ENCODE assay signal across 16 cellular contexts in genomic region chr6:136282906-136283305, GRCh38. TPM values are rescaled to one million over a fixed set of nuclear protein-coding genes. Genes with fewer than 3 reads are reported as not detected.
DNase-seq lines count a peak whose midpoint lies in the region; ATAC-seq and TF ChIP-seq lines count a peak whose summit lies in the region.
"Had no signal": no experiment of that assay in that cellular context is flagged by ENCODE, and none has a peak within 500 bp of the region (broad histone marks: within the 10 kb centered on the region; RNA-seq: fewer than 3 reads in every experiment).

No MANE protein-coding gene starts in this region.

- peak overlapping the region; percentile 0 for H3K4me3 ChIP-seq in naive thymus-derived CD4-positive, alpha-beta T cell (ENCODE audit: low read length)
- H3K4me3 ChIP-seq: body of pancreas had no signal

- H3K23ac ChIP-seq in H9 (ENCODE audit: insufficient read length, low read depth, low read length) = no peak overlapping the region

- intact Hi-C loops in naive thymus-derived CD4-positive, alpha-beta T cell (cut with micrococcal nuclease) = loop anchor here in 1 of 2 donors (5.0 kb wide), 1 partner anchor 34 kb away; no protein-coding TSS in a partner anchor

- peak overlapping the region in 2 of 3 experiments; percentile 37 to 57; a peak in 1 of 7 replicates for H3K27ac Mint-ChIP-seq in H9
- peak overlapping the region; percentile 78 for H3K27ac Mint-ChIP-seq in activated T-helper 17 cell treated with anti-CD3 and anti-CD28 coated beads, Interleukin-2, amount 50 U/mL, for 72 hours
- H3K27ac Mint-ChIP-seq in naive thymus-derived CD4-positive, alpha-beta T cell = peak overlapping the region in 7 of 9 donors; percentile 32 to 86 (median 54)

- H3K18ac ChIP-seq in H9 (ENCODE audit: insufficient read length, low read depth, low read length) = no peak overlapping the region

- no CpG with 5 or more reads among the region's 4 CpGs for WGBS in H9 (ENCODE audit: extremely low coverage, insufficient read length, low lambda C conversion rate)

- H4K5ac ChIP-seq in H9 (ENCODE audit: insufficient read length, low read depth, low read length) = no peak overlapping the region

- H3K9ac ChIP-seq in H9 (ENCODE audit: extremely low read depth, insufficient read length, low read length) = no peak overlapping the region

- no peak overlapping the region for H3T11ph ChIP-seq in H9 (ENCODE audit: low read length)

- H3K4ac ChIP-seq in H9 (ENCODE audit: low read depth, low read length) = no peak overlapping the region

- no peaks in the 10 kb centered on the region; the same call in 1 of the 2 replicates for H3K4me1 ChIP-seq in H9 (ENCODE audit: insufficient read depth, low read length)
- peaks cover 61 to 63% of the 10 kb centered on the region in 2 donors for H3K4me1 ChIP-seq in naive thymus-derived CD4-positive, alpha-beta T cell (ENCODE audit: control insufficient read depth in 2 of 2, insufficient read depth in 2 of 2, low read length in 2 of 2)

- H3K79me1 ChIP-seq in H9 (ENCODE audit: insufficient read depth, low read depth, low read length, poor library complexity, severe bottlenecking) = no peaks in the 10 kb centered on the region

- CTCF ChIA-PET in naive thymus-derived CD4-positive, alpha-beta T cell (lab: Charles Lee) = interaction anchor here (1.5 kb wide), 1 partner anchor 35 kb away, joined by 4 read pairs; no protein-coding TSS in a partner anchor

- H2AFZ ChIP-seq in H9 (ENCODE audit: low read length) = no peak overlapping the region

- no peaks in the 10 kb centered on the region; the same call in 1 of the 2 replicates for H3K27me3 Mint-ChIP-seq in H9 (ENCODE audit: low read depth)
- H3K27me3 Mint-ChIP-seq in activated T-helper 17 cell treated with anti-CD3 and anti-CD28 coated beads, Interleukin-2, amount 50 U/mL, for 72 hours = no peaks in the 10 kb centered on the region
- H3K27me3 Mint-ChIP-seq in naive thymus-derived CD4-positive, alpha-beta T cell = no peaks in the 10 kb centered on the region

- no peak for TF ChIP-seq CTCF in H9 (conservative IDR thresholded peaks at IDR 0.05)

- no peaks in the 10 kb centered on the region for H3K9me3 ChIP-seq in H9 (ENCODE audit: control insufficient read depth, low read depth, low read length)
- H3K9me3 ChIP-seq in naive thymus-derived CD4-positive, alpha-beta T cell (ENCODE audit: control insufficient read depth in 2 of 3, low read length in 3 of 3) = no peaks in the 10 kb centered on the region
- H3K9me3 ChIP-seq: body of pancreas had no signal

- H3K79me2 ChIP-seq in H9 (ENCODE audit: insufficient read depth, low read length) = peaks cover 64% of the 10 kb centered on the region

- no peak overlapping the region for H3K4me3 Mint-ChIP-seq in H9
- H3K4me3 Mint-ChIP-seq in activated T-helper 17 cell treated with anti-CD3 and anti-CD28 coated beads, Interleukin-2, amount 50 U/mL, for 72 hours = peak overlapping the region; percentile 99
- peak overlapping the region; percentile 58 to 100 (median 84) for H3K4me3 Mint-ChIP-seq in naive thymus-derived CD4-positive, alpha-beta T cell

- no peak overlapping the region for H3K14ac ChIP-seq in H9 (ENCODE audit: insufficient read depth, low read length)

- no peak overlapping the region for H3K27ac ChIP-seq in H9 (ENCODE audit: insufficient read length, low read depth, low read length)
- peak overlapping the region; percentile 47 for H3K27ac ChIP-seq in naive thymus-derived CD4-positive, alpha-beta T cell (ENCODE audit: low read depth, low read length)
- H3K27ac ChIP-seq: 22Rv1, body of pancreas, RWPE1 had no signal

- POLR2A ChIA-PET in naive thymus-derived CD4-positive, alpha-beta T cell (lab: Charles Lee) = interaction anchor here (0.7 to 1.5 kb wide), 4 partner anchors 9 to 31 kb away, joined by 3 to 4 read pairs (median 4); no protein-coding TSS in a partner anchor

- H2BK20ac ChIP-seq in H9 (ENCODE audit: low read depth, low read length, poor library complexity, severe bottlenecking) = no peak overlapping the region

- no peaks in the 10 kb centered on the region for H3K27me3 ChIP-seq in H9 (ENCODE audit: insufficient read depth, low read length)
- no peaks in the 10 kb centered on the region for H3K27me3 ChIP-seq in naive thymus-derived CD4-positive, alpha-beta T cell (ENCODE audit: control insufficient read depth in 2 of 2, insufficient read depth in 2 of 2, low read length in 2 of 2)
- H3K27me3 ChIP-seq: body of pancreas had no signal

- H4K91ac ChIP-seq in H9 (ENCODE audit: insufficient read length, low read depth, low read length) = no peak overlapping the region

- H2BK12ac ChIP-seq in H9 (ENCODE audit: insufficient read length, low read depth, low read length) = no peak overlapping the region

- H3K4me1 Mint-ChIP-seq in H9 = peaks cover 37 to 47% of the 10 kb centered on the region in 2 experiments
- H3K4me1 Mint-ChIP-seq in activated T-helper 17 cell treated with anti-CD3 and anti-CD28 coated beads, Interleukin-2, amount 50 U/mL, for 72 hours = peaks cover 38% of the 10 kb centered on the region
- H3K4me1 Mint-ChIP-seq in naive thymus-derived CD4-positive, alpha-beta T cell = peaks cover 55 to 97% (median 86%) of the 10 kb centered on the region in 7 donors

- H2BK15ac ChIP-seq in H9 (ENCODE audit: low read depth, low read length) = no peak overlapping the region

- no peak overlapping the region for H2BK5ac ChIP-seq in H9 (ENCODE audit: insufficient read length, low read length)

- no peak overlapping the region for H4K8ac ChIP-seq in H9 (replicated peaks; ENCODE audit: insufficient read length, low read depth, low read length)

- DNase-seq in DMS53 (lab: John Stamatoyannopoulos, UW) = peak; percentile 9
- DNase-seq in DMS53 treated with DMSO at 0.1 percent for 48 hours (lab: John Stamatoyannopoulos, UW; ENCODE audit: unreplicated experiment) = no peak
- DNase-seq in H9 = no peak
- DNase-seq in naive thymus-derived CD4-positive, alpha-beta T cell = no peak
- DNase-seq in RPMI8226 = no peak
- DNase-seq: body of pancreas; effector CD8-positive, alpha-beta T cell; NCI-H1092; NCI-H510A treated with DMSO at 0.1 percent for 48 hours had no signal

- no peaks in the 10 kb centered on the region for H4K20me1 ChIP-seq in H9 (ENCODE audit: control insufficient read depth, insufficient read depth, insufficient read length)

- peaks cover 0 to 27% (median 11%) of the 10 kb centered on the region in 3 experiments for H3K36me3 ChIP-seq in naive thymus-derived CD4-positive, alpha-beta T cell (ENCODE audit: control insufficient read depth in 2 of 3, insufficient read depth in 3 of 3, low read length in 3 of 3)

- H2AK5ac ChIP-seq in H9 (ENCODE audit: insufficient read length, low read length) = no peak overlapping the region

- no peak overlapping the region for H3K4me2 ChIP-seq in H9 (ENCODE audit: insufficient read depth, insufficient read length, low read length)

- H3K56ac ChIP-seq in H9 (ENCODE audit: insufficient read length, low read depth, low read length) = no peak overlapping the region

- peaks cover 15 to 53% (median 36%) of the 10 kb centered on the region in 3 experiments; a peak in 6 of 7 replicates for H3K36me3 Mint-ChIP-seq in H9 (ENCODE audit: insufficient read depth in 1 of 3, low read depth in 3 of 3)
- peaks cover 95% of the 10 kb centered on the region for H3K36me3 Mint-ChIP-seq in activated T-helper 17 cell treated with anti-CD3 and anti-CD28 coated beads, Interleukin-2, amount 50 U/mL, for 72 hours (ENCODE audit: low read depth)
- H3K36me3 Mint-ChIP-seq in naive thymus-derived CD4-positive, alpha-beta T cell = peaks cover 0 to 44% (median 23%) of the 10 kb centered on the region in 5 donors

- peaks cover 2 to 3% of the 10 kb centered on the region in 2 experiments; a peak in 1 of 5 replicates for H3K9me3 Mint-ChIP-seq in H9
- no peaks in the 10 kb centered on the region for H3K9me3 Mint-ChIP-seq in activated T-helper 17 cell treated with anti-CD3 and anti-CD28 coated beads, Interleukin-2, amount 50 U/mL, for 72 hours
- H3K9me3 Mint-ChIP-seq in naive thymus-derived CD4-positive, alpha-beta T cell = peaks cover 0 to 2% (median 0%) of the 10 kb centered on the region in 11 donors
- H3K9me3 Mint-ChIP-seq: nephron had no signal

- ATAC-seq in activated T-helper 17 cell treated with anti-CD3 and anti-CD28 coated beads, Interleukin-2, amount 50 U/mL, for 72 hours (replicated peaks) = no peak
- ATAC-seq in naive thymus-derived CD4-positive, alpha-beta T cell = peak; percentile 25
- ATAC-seq in HG02970 (IDR thresholded peaks at IDR 0.05; ENCODE audit: low FRiP score, unreplicated experiment) = no peak
- no peak for ATAC-seq in HG03280 (IDR thresholded peaks at IDR 0.05; ENCODE audit: unreplicated experiment)
- ATAC-seq: body of pancreas, sciatic nerve had no signal

- H3K23me2 ChIP-seq in H9 (ENCODE audit: insufficient read length, low read depth, low read length, poor library complexity, severe bottlenecking) = no peaks in the 10 kb centered on the region

- H2BK120ac ChIP-seq in H9 (ENCODE audit: low read depth, low read length, poor library complexity, severe bottlenecking) = no peak overlapping the region

RNA-seq across cellular contexts. Expression of gene BCLAF1, which starts 6.7 kb away (rescaled TPM):
- 250 and 257 TPM in 2 replicates for total RNA-seq in H9 (2021)
- total RNA-seq in activated T-helper 17 cell treated with anti-CD3 and anti-CD28 coated beads, Interleukin-2, amount 50 U/mL, for 72 hours = 100 to 1,000 TPM; 138 to 191 TPM
- 100 to 1,000 TPM; 202 to 439 (median 262) TPM for total RNA-seq in naive thymus-derived CD4-positive, alpha-beta T cell
- 100 to 1,000 TPM; 127 to 153 TPM for polyA plus RNA-seq in naive thymus-derived CD4-positive, alpha-beta T cell

RNA-seq across cellular contexts. Expression of gene MTFR2, which starts 32.8 kb away (rescaled TPM):
- 10.0 and 11.8 TPM in 2 replicates for total RNA-seq in H9 (2021)
- 10 to 100 TPM; 15.3 to 31.0 TPM for total RNA-seq in activated T-helper 17 cell treated with anti-CD3 and anti-CD28 coated beads, Interleukin-2, amount 50 U/mL, for 72 hours
- 10 to 100 TPM in 1 of 5 experiments, 1 to 10 TPM in 3, under 1 TPM in 1; 0.92 to 20.4 (median 1.9) TPM for total RNA-seq in naive thymus-derived CD4-positive, alpha-beta T cell
- under 1 TPM; 0.63 to 0.69 TPM for polyA plus RNA-seq in naive thymus-derived CD4-positive, alpha-beta T cell

Comparison
In these comparisons a context has a peak if more than half of its experiments do, and no peak if none do; other contexts are left out.
1. H3K4me3 Mint-ChIP-seq: peak in activated T-helper 17 cell treated with anti-CD3 and anti-CD28 coated beads, Interleukin-2, amount 50 U/mL, for 72 hours (single experiment) and naive thymus-derived CD4-positive, alpha-beta T cell (10 of 10); none in H9 (0 of 2).
2. Peak in every context shown above with its lines, with median percentiles within 50 percentile points of each other: H3K27ac Mint-ChIP-seq.